9 cellular contexts compared by ENCODE assay signal in the genomic region with DNA sequence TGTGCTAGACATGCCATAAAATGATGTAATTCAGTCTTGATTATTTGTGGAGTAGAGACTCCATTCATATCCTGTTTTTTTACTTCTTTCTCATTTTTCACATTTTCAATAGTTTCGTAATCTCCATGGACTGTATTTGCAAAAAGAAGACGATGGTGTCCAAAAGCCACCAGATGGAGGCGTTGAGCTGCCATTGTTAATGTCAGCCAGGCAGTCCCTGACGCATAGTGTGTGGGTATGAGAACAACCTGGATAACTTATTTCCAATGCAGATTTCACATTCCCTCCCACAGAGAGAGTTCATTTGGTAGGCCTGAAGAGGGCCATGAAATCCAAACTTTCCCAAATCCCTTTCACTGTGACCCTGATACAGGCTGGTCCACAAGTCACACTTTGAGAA. TPM values are rescaled to one million over a fixed set of nuclear protein-coding genes. Genes with fewer than 3 reads are reported as not detected.
A peak's percentile ranks its signal among the peaks of the same experiment; 100 is the strongest.
DNase-seq lines count a peak whose midpoint lies in the region; ATAC-seq, FAIRE-seq and TF ChIP-seq lines count a peak whose summit lies in the region.
"Not testable (repeated sequence)": the region's sequence is repeated elsewhere in the genome, so short reads cannot be mapped to it uniquely, and the experiment has no call there.
"Had no signal": no experiment of that assay in that cellular context is flagged by ENCODE, and none has a peak within 500 bp of the region (broad histone marks: within the 10 kb centered on the region; RNA-seq: fewer than 3 reads in every experiment).

No MANE protein-coding gene starts in this region.

- not testable (repeated sequence) for TF ChIP-seq POLR2A in GM12892 (IDR thresholded peaks at IDR 0.05; ENCODE audit: low read depth, low read length); HCT116 (IDR thresholded peaks at IDR 0.05; ENCODE audit: borderline replicate concordance, extremely low read depth, insufficient read depth, insufficient read length)

- peak; percentile 72 for ATAC-seq in HCT116
- ATAC-seq in SK-N-SH treated with all-trans-retinoic acid at 6 μM for 48 hours, result peak; percentile 73
- peak; percentile 47 for ATAC-seq in lung (ENCODE audit: insufficient read depth, low FRiP score)

- H3K4me1 Mint-ChIP-seq in astrocyte (ENCODE audit: low read depth, unreplicated experiment), result not testable (repeated sequence)

- not testable (repeated sequence) for H3K9me3 ChIP-seq in HCT116 (ENCODE audit: control insufficient read depth in 1 of 2, insufficient read depth in 1 of 2, low read depth in 1 of 2, low read length in 2 of 2); astrocyte (ENCODE audit: insufficient read depth, low read depth, low read length); kidney (ENCODE audit: control insufficient read depth in 1 of 2, low read length in 2 of 2); lung (ENCODE audit: control insufficient read depth in 2 of 2, insufficient read depth in 1 of 2, low read length in 1 of 2)

- RAD21 ChIA-PET in HCT116 (lab: Charles Lee; ENCODE audit: low non-redundant PET in 1 of 2, low total read pairs in 2 of 2, uncharacterized antibody in 2 of 2, unreplicated experiment in 2 of 2), result not testable (repeated sequence)

- H3K79me2 ChIP-seq in HCT116 (ENCODE audit: insufficient read depth, low read length); astrocyte (ENCODE audit: insufficient read depth, low read length): not testable (repeated sequence)

- H3K4me2 ChIP-seq in HCT116 (ENCODE audit: low read length); astrocyte (ENCODE audit: low read length): not testable (repeated sequence)

- not testable (repeated sequence) for H3K4me3 Mint-ChIP-seq in astrocyte (ENCODE audit: unreplicated experiment)

- CTCF ChIA-PET in HCT116 (lab: Charles Lee), result not testable (repeated sequence)

- not testable (repeated sequence) for H3K36me3 Mint-ChIP-seq in astrocyte (ENCODE audit: low read depth, unreplicated experiment)

- H3K27me3 ChIP-seq in HCT116 (ENCODE audit: insufficient read depth, low read length); astrocyte (ENCODE audit: insufficient read depth, low read length); lung (ENCODE audit: control insufficient read depth, insufficient read depth): not testable (repeated sequence)

- H3K36me3 ChIP-seq in HCT116 (ENCODE audit: control insufficient read depth in 1 of 2, insufficient read depth in 2 of 2, low read length in 2 of 2); astrocyte (ENCODE audit: insufficient read depth, low read length); kidney (ENCODE audit: control insufficient read depth in 1 of 2, insufficient read depth in 2 of 2, low read length in 2 of 2); lung (ENCODE audit: control insufficient read depth in 2 of 2, insufficient read depth in 2 of 2, low read length in 2 of 2): not testable (repeated sequence)

- WGBS in lung, 2 donors, result no CpG with 5 or more reads among the region's 4 CpGs

- POLR2A ChIA-PET in HCT116 (lab: Charles Lee), result not testable (repeated sequence)

- FAIRE-seq in GM12892 (lab: Jason Lieb, UNC), result peak; percentile 78
- peak; percentile 100 for FAIRE-seq in astrocyte (lab: Jason Lieb, UNC)
- peak; percentile 89 for FAIRE-seq in endometrium (lab: Jason Lieb, UNC)
- peak; percentile 95 for FAIRE-seq in kidney (lab: Jason Lieb, UNC)

- not testable (repeated sequence) for H2AFZ ChIP-seq in HCT116 (ENCODE audit: low read depth, low read length, poor library complexity, severe bottlenecking); astrocyte (ENCODE audit: low read depth, low read length)

- H4K20me1 ChIP-seq in HCT116 (ENCODE audit: insufficient read depth); astrocyte (ENCODE audit: insufficient read depth, low read length): not testable (repeated sequence)

- H3K4me3 ChIP-seq in HCT116 (replicated peaks in 1 of 2; ENCODE audit: low read depth in 1 of 2, low read length in 2 of 2); astrocyte (ENCODE audit: insufficient read depth, low read depth, low read length); kidney (ENCODE audit: low read length in 2 of 2); lung: not testable (repeated sequence)

- not testable (repeated sequence) for H3K27ac ChIP-seq in HCT116 (ENCODE audit: low read depth, low read length); astrocyte (ENCODE audit: low read depth, low read length); kidney (ENCODE audit: low read depth in 2 of 2, low read length in 2 of 2); lung (ENCODE audit: low read depth in 1 of 2, low read length in 1 of 2)

- DNase-seq in GM12892 (ENCODE audit: insufficient read length); HCT116 (ENCODE audit: low read depth, low spot score); astrocyte (ENCODE audit: low read depth); kidney; lung (ENCODE audit: low spot score): not testable (repeated sequence)

- BruUV-seq in HCT116 (replicated peaks; lab: Mats Ljungman, UMichigan), result not testable (repeated sequence)

- TF ChIP-seq RAD21 in HCT116 (IDR thresholded peaks at IDR 0.05; ENCODE audit: low read depth), result not testable (repeated sequence)

- not testable (repeated sequence) for H3K4me1 ChIP-seq in HCT116 (ENCODE audit: control insufficient read depth in 1 of 2, insufficient read depth in 2 of 2, low read length in 2 of 2); astrocyte (ENCODE audit: insufficient read depth, low read length); kidney (ENCODE audit: control insufficient read depth in 1 of 2, insufficient read depth in 1 of 2, low read depth in 1 of 2, low read length in 2 of 2); lung (ENCODE audit: control insufficient read depth in 2 of 2, insufficient read depth in 2 of 2, low read length in 2 of 2)

- not testable (repeated sequence) for H3K9ac ChIP-seq in HCT116 (ENCODE audit: low read length); astrocyte (ENCODE audit: low read length); kidney (ENCODE audit: low read length in 2 of 2)

- H3K27me3 Mint-ChIP-seq in astrocyte (ENCODE audit: low read depth, unreplicated experiment), result not testable (repeated sequence)

- intact Hi-C loops in HCT116 (cut with micrococcal nuclease); kidney (cut with DNase I): not testable (repeated sequence)

- H3K9me2 ChIP-seq in HCT116 (ENCODE audit: insufficient read depth), result not testable (repeated sequence)

- not testable (repeated sequence) for H3K27ac Mint-ChIP-seq in astrocyte (ENCODE audit: unreplicated experiment)

- H3K9me3 Mint-ChIP-seq in astrocyte (ENCODE audit: unreplicated experiment), result not testable (repeated sequence)

- not testable (repeated sequence) for TF ChIP-seq CTCF in HCT116 (IDR thresholded peaks at IDR 0.05 in 2 of 3, conservative IDR thresholded peaks at IDR 0.05 in 1 of 3; ENCODE audit: borderline replicate concordance in 1 of 3, insufficient read depth in 1 of 3, low read depth in 2 of 3, low read length in 2 of 3); astrocyte (IDR thresholded peaks at IDR 0.05; ENCODE audit: insufficient read depth, low read depth, low read length); kidney (IDR thresholded peaks at IDR 0.05; ENCODE audit: borderline replicate concordance, extremely low read depth, insufficient read depth); lung (IDR thresholded peaks at IDR 0.05; ENCODE audit: control extremely low read depth, extremely low read depth)

RNA-seq across cellular contexts. Expression of gene MAGEA1, which starts 40.0 kb away (rescaled TPM):
- polyA plus RNA-seq in GM12892 (2012; ENCODE audit: missing spikeins), result not detected
- not detected for total RNA-seq in HCT116 (2021; ENCODE audit: unreplicated experiment)
- not detected in 2 replicates for polyA plus RNA-seq in HCT116 (2012)
- not detected in 2 replicates for total RNA-seq in astrocyte
- total RNA-seq in kidney, result not detected
- polyA plus RNA-seq in kidney (ENCODE audit: insufficient read depth, low read depth, low replicate concordance), result not detected
- total RNA-seq in lung, result not detected
- not detected for polyA plus RNA-seq in lung
- total RNA-seq: CD4-positive, alpha-beta T cell; H9 had no signal
